18 cellular contexts compared by ENCODE assay signal in the genomic region with DNA sequence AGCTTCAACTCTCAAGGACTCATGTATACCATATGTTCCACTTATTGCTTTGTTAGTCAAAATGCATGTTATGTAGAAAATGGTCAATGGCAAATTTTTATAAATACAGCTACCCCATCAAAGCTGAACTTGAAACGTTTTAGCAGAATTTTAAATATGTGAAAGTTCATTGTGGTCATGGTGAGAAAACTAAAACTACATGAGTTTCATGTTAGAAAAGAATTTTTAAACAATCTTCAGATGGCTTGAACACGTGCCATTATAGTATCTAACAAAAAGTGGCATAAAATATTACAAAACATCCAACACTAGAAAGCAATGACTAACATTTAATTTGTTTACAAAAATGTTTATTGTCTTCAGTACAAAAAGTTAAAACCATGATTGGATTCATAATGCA.
DNase-seq lines count a peak whose midpoint lies in the region; ATAC-seq, FAIRE-seq and TF ChIP-seq lines count a peak whose summit lies in the region.
"Had no signal": no experiment of that assay in that cellular context is flagged by ENCODE, and none has a peak within 500 bp of the region (broad histone marks: within the 10 kb centered on the region; RNA-seq: fewer than 3 reads in every experiment).

No MANE protein-coding gene starts in this region.

- no peaks in the 10 kb centered on the region for H4K20me1 ChIP-seq in GM12878 (ENCODE audit: control insufficient read depth, insufficient read depth)

- POLR2A ChIA-PET in GM12878 (lab: Charles Lee): no interaction called here

- no peak for TF ChIP-seq EP300 in GM12878 (IDR thresholded peaks at IDR 0.05; ENCODE audit: borderline replicate concordance in 1 of 2, control insufficient read depth in 1 of 2, low read depth in 2 of 2, low read length in 2 of 2)

- SMC1A ChIA-PET in GM12878 (lab: Charles Lee; ENCODE audit: uncharacterized antibody, unreplicated experiment): interaction anchor here (0.8 to 1.8 kb wide), 18 partner anchors 12 to 858 kb away, joined by 3 to 8 read pairs (median 3); no protein-coding TSS in a partner anchor

- BruUV-seq in GM12878 (replicated peaks; lab: Mats Ljungman, UMichigan): no TSS peak

- DNase-seq in GM12878 (ENCODE audit: low read depth, low spot score) (no peak), HCEC 1CT (no peak), NCI-H345 treated with DMSO at 0.1 percent for 48 hours (lab: John Stamatoyannopoulos, UW; ENCODE audit: unreplicated experiment) (no peak)
- DNase-seq: DMS153, NCI-H1048, NCI-H2107, NCI-H774, T-cell had no signal

- in situ Hi-C loops in GM12878 (cut with MboI): no loop called here

- H3K79me2 ChIP-seq in GM12878 (ENCODE audit: control insufficient read depth, insufficient read depth, low read length): no peaks in the 10 kb centered on the region

- no peak for TF ChIP-seq CTCF in GM12878 (IDR thresholded peaks at IDR 0.05 in 2 of 3, conservative IDR thresholded peaks at IDR 0.05 in 1 of 3; ENCODE audit: control insufficient read depth in 2 of 3, extremely low read depth in 1 of 3, insufficient read depth in 1 of 3, low read depth in 3 of 3, low read length in 3 of 3)

- no peak overlapping the region for H3K4me2 ChIP-seq in GM12878 (ENCODE audit: control insufficient read depth, insufficient read depth)

- TF ChIP-seq RAD21 in GM12878 (IDR thresholded peaks at IDR 0.05; ENCODE audit: insufficient read depth, low read depth, low read length): no peak

- CTCF ChIA-PET in GM12878 (lab: Yijun Ruan, JAX): interaction anchor here (0.7 to 2.8 kb wide), 16 partner anchors 8 to 858 kb away, joined by 3 to 14 read pairs (median 3); no protein-coding TSS in a partner anchor

- H2AFZ ChIP-seq in GM12878 (ENCODE audit: control insufficient read depth, low read depth, low read length): no peak overlapping the region

- RAD21 ChIA-PET in GM12878 (lab: Charles Lee; ENCODE audit: unreplicated experiment): interaction anchor here (0.5 to 0.9 kb wide), 2 partner anchors 64 to 210 kb away, joined by 3 read pairs; no protein-coding TSS in a partner anchor

- WGBS in GM12878 (ENCODE audit: insufficient coverage, insufficient replicate concordance, low lambda C conversion rate, missing lambda C conversion rate): 5% methylated on average over 2 of the region's 2 CpGs

- H3K4me3 ChIP-seq in GM12878: no peak overlapping the region
- H3K4me3 ChIP-seq: K562, SK-N-MC had no signal

- no peak overlapping the region for H3K27ac ChIP-seq in GM12878 (ENCODE audit: control insufficient read depth, insufficient read depth)
- H3K27ac ChIP-seq: C4-2B, SK-N-MC had no signal

- H3K36me3 ChIP-seq in GM12878 (ENCODE audit: control insufficient read depth in 2 of 2, insufficient read depth in 2 of 2, low read length in 1 of 2): no peaks in the 10 kb centered on the region

- H3K27me3 ChIP-seq in GM12878 (replicated peaks in 1 of 2; ENCODE audit: control insufficient read depth in 2 of 2, insufficient read depth in 2 of 2, low read length in 1 of 2): no peaks in the 10 kb centered on the region

- intact Hi-C loops in GM12878 (cut with micrococcal nuclease; ENCODE audit: unreplicated experiment): loop anchor here (2.0 to 5.0 kb wide), 4 partner anchors 75 to 858 kb away; no protein-coding TSS in a partner anchor

- H3K9ac ChIP-seq in GM12878 (ENCODE audit: control insufficient read depth, insufficient read depth, low read length): no peak overlapping the region

- H3K9me3 ChIP-seq in GM12878 (replicated peaks; ENCODE audit: control insufficient read depth, insufficient read depth, low read length): no peaks in the 10 kb centered on the region

- FAIRE-seq in GM12878 (lab: Jason Lieb, UNC): no peak
- FAIRE-seq: K562 had no signal

- H3K4me1 ChIP-seq in GM12878 (ENCODE audit: control insufficient read depth, insufficient read depth, low read length): no peaks in the 10 kb centered on the region

- peak; percentile 12 for ATAC-seq in GM18502 (IDR thresholded peaks at IDR 0.05; ENCODE audit: poor library complexity, unreplicated experiment)
- ATAC-seq in GM18907 (IDR thresholded peaks at IDR 0.05; ENCODE audit: unreplicated experiment): peak; percentile 19
- peak; percentile 14 for ATAC-seq in HG03342 (IDR thresholded peaks at IDR 0.05; ENCODE audit: unreplicated experiment)
- peak; percentile 13; the same call in 1 of the 3 replicates for ATAC-seq in GM12878
- no peak for ATAC-seq in HG02571 (IDR thresholded peaks at IDR 0.05; ENCODE audit: unreplicated experiment)
- no peak for ATAC-seq in HG02759 (IDR thresholded peaks at IDR 0.05; ENCODE audit: unreplicated experiment)
- ATAC-seq: K562, Panc1, Right ventricle myocardium inferior, T-cell had no signal

- TF ChIP-seq POLR2A in GM12878 (IDR thresholded peaks at IDR 0.05; ENCODE audit: low read depth, low read length): no peak

TF ChIP-seq in GM12878, 131 proteins besides CTCF, POLR2A, EP300 and RAD21:
- peak in 1 of 2 experiments; percentile 24; a peak in 2 of 4 replicates for TF ChIP-seq BHLHE40 (IDR thresholded peaks at IDR 0.05; ENCODE audit: borderline replicate concordance in 1 of 2, low read depth in 2 of 2, low read length in 1 of 2)
- no peak for TF ChIP-seq ZNF274 (IDR thresholded peaks at IDR 0.05; ENCODE audit: insufficient read depth, insufficient read length)

Comparison
In these comparisons a context has a peak if more than half of its experiments do, and no peak if none do; other contexts are left out.
1. ATAC-seq: peak in GM18502 (single experiment), GM18907 (single experiment), HG03342 (single experiment) and GM12878 (single experiment); none in HG02571 (single experiment) and HG02759 (single experiment).